Comparison of ENCODE assay signal across 8 cellular contexts in genomic region chr7:25894902-25895791, GRCh38.
DNase-seq lines count a peak whose midpoint lies in the region; ATAC-seq and TF ChIP-seq lines count a peak whose summit lies in the region.

No MANE protein-coding gene starts in this region.

- H3K36me3 ChIP-seq in breast epithelium: no peaks in the 10 kb centered on the region

- TF ChIP-seq CTCF in VCaP (conservative IDR thresholded peaks at IDR 0.05) (peak; percentile 20), breast epithelium (IDR thresholded peaks at IDR 0.05) (peak; percentile 53 to 68 (median 61))

- H3K4me3 ChIP-seq in breast epithelium: peak overlapping the region in 2 of 3 donors; percentile 27 to 57

- H3K9me3 ChIP-seq in breast epithelium: no peaks in the 10 kb centered on the region

- H3K4me1 ChIP-seq in breast epithelium: peaks cover 0 to 5% of the 10 kb centered on the region in 2 donors

- DNase-seq in EL (peak; percentile 43), Kasumi-1 (lab: John Stamatoyannopoulos, UW) (peak; percentile 95 to 96), breast epithelium (ENCODE audit: low spot score in 2 of 2) (peak; percentile 30 to 79), islet precursor cell (peak; percentile 81)
- DNase-seq in stimulated activated CD4-positive, alpha-beta T cell treated with anti-CD3 and anti-CD28 coated beads, Interleukin-1b, Interleukin-23, amount 100 ng/mL, for 4 hours (ENCODE audit: low read depth in 2 of 2): peak; percentile 49 to 51
- no peak for DNase-seq in NK-92 treated with Interleukin-12 subunit alpha and Interleukin-12 subunit beta, amount 100 ng/mL, for 24 hours (lab: John Stamatoyannopoulos, UW)

- TF ChIP-seq POLR2A in breast epithelium (IDR thresholded peaks at IDR 0.05): no peak

- ATAC-seq in GM21737 (IDR thresholded peaks at IDR 0.05; ENCODE audit: unreplicated experiment): peak; percentile 59

- H3K27ac ChIP-seq in VCaP: no peak overlapping the region
- H3K27ac ChIP-seq in breast epithelium: peak overlapping the region in 1 of 2 donors; percentile 1

- intact Hi-C loops in breast epithelium (cut with DNase I; ENCODE audit: low total_unique reads): loop anchor here (10.0 kb wide), 1 partner anchor 160 kb away; no protein-coding TSS in a partner anchor

- H3K27me3 ChIP-seq in breast epithelium: no peaks in the 10 kb centered on the region
